Comparison of ENCODE assay signal across 8 cellular contexts in the genomic region with DNA sequence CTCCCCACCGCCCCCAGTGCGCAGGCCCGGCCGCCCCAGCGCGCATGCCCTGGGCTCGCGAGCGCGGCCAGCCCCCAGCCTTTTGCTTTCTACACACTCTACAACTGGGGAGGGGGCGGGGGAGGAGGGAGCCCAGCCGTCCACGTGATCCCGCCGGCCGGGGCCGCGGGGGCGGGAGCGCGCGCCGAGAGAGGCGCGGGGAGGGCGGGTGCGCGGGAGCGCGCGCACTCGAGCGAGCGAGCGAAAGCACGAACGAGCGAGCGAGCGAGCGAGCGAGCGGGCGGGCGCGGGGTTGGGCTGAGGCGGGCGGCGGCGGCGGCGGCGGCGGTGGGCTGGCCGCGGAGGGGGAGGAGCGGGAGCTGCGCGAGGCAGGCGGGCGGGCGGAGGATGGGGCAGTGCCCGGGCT. TPM values are rescaled to one million over a fixed set of nuclear protein-coding genes. Genes with fewer than 3 reads are reported as not detected.
DNase-seq lines count a peak whose midpoint lies in the region; ATAC-seq, FAIRE-seq and TF ChIP-seq lines count a peak whose summit lies in the region.

A gene (plus strand): TSS at position 395 of the 406 bp plus-strand sequence. CDS start 1,179 bp downstream, outside the sequence.

- peak within 1 kb of the TSS; percentile 81 to 92 for H3K27ac ChIP-seq in A549
- H3K27ac ChIP-seq in esophagus muscularis mucosa (replicated peaks in 1 of 4), result peak within 1 kb of the TSS; percentile 93 to 94 (median 93)

- TF ChIP-seq CTCF in A549 (IDR thresholded peaks at IDR 0.05) (no peak), esophagus muscularis mucosa (IDR thresholded peaks at IDR 0.05) (no peak), mucosa of descending colon (IDR thresholded peaks at IDR 0.05) (no peak)

- no peaks in the 10 kb centered on the region for H3K27me3 Mint-ChIP-seq in stimulated activated memory B cell treated with anti-CD40 and anti-IgM and Interleukin-4, amounts not matched to agents 10 μg/mL and 1 μg/mL and 100 μg/mL, for 72 hours

- peak within 1 kb of the TSS; percentile 99 for H3K4me2 ChIP-seq in A549

- no peaks in the 10 kb centered on the region for H3K27me3 ChIP-seq in esophagus muscularis mucosa

- peak within 1 kb of the TSS; percentile 92 for H3K4me3 ChIP-seq in A549
- peak within 1 kb of the TSS; percentile 67 to 88 (median 88) for H3K4me3 ChIP-seq in esophagus muscularis mucosa
- H3K4me3 ChIP-seq in mucosa of descending colon, result peak within 1 kb of the TSS; percentile 7

- peak within 1 kb of the TSS; percentile 88 for H3K27ac Mint-ChIP-seq in stimulated activated memory B cell treated with anti-CD40 and anti-IgM and Interleukin-4, amounts not matched to agents 10 μg/mL and 1 μg/mL and 100 μg/mL, for 72 hours

- no peaks in the 10 kb centered on the region for H3K36me3 ChIP-seq in esophagus muscularis mucosa
- H3K36me3 ChIP-seq in mucosa of descending colon (ENCODE audit: low read depth), result no peaks in the 10 kb centered on the region

- ATAC-seq in A549, result peak; percentile 78 to 84
- ATAC-seq in GM18519 (IDR thresholded peaks at IDR 0.05; ENCODE audit: low FRiP score, unreplicated experiment), result peak; percentile 55
- ATAC-seq in HG03103 (IDR thresholded peaks at IDR 0.05; ENCODE audit: low read depth, unreplicated experiment), result peak; percentile 62
- ATAC-seq in mucosa of descending colon, result peak; percentile 77
- ATAC-seq in stimulated activated memory B cell treated with anti-CD40 and anti-IgM and Interleukin-4, amounts not matched to agents 10 μg/mL and 1 μg/mL and 100 μg/mL, for 72 hours, result peak; percentile 87

- CTCF ChIA-PET in A549 (lab: Yijun Ruan, JAX), result no interaction called here

- H3K9me3 ChIP-seq in A549 (no peaks in the 10 kb centered on the region), esophagus muscularis mucosa (no peaks in the 10 kb centered on the region), mucosa of descending colon (no peaks in the 10 kb centered on the region)

- no peak for TF ChIP-seq RAD21 in A549 (conservative IDR thresholded peaks at IDR 0.05 in 1 of 2, IDR thresholded peaks at IDR 0.05 in 1 of 2)

- DNase-seq in A549 (ENCODE audit: low read depth in 1 of 2, low spot score in 1 of 2), result peak; percentile 86 to 88
- DNase-seq in NCI-H510A (lab: John Stamatoyannopoulos, UW), result peak; percentile 74
- DNase-seq in activated T-cell treated with anti-CD3 and anti-CD28 coated beads, Interleukin-2, amount 50 U/mL, for 1 hour, result peak; percentile 51
- DNase-seq in esophagus muscularis mucosa (ENCODE audit: extremely low spot score), result peak; percentile 95
- DNase-seq in mucosa of descending colon, result peak; percentile 61 to 75 (median 72)

- no peak for TF ChIP-seq POLR2A in A549 (IDR thresholded peaks at IDR 0.05; ENCODE audit: low read length)
- TF ChIP-seq POLR2A in esophagus muscularis mucosa (IDR thresholded peaks at IDR 0.05; ENCODE audit: low read depth), result no peak

- no peaks in the 10 kb centered on the region for H3K9me3 Mint-ChIP-seq in stimulated activated memory B cell treated with anti-CD40 and anti-IgM and Interleukin-4, amounts not matched to agents 10 μg/mL and 1 μg/mL and 100 μg/mL, for 72 hours

- peak within 1 kb of the TSS; percentile 91 for H3K4me3 Mint-ChIP-seq in stimulated activated memory B cell treated with anti-CD40 and anti-IgM and Interleukin-4, amounts not matched to agents 10 μg/mL and 1 μg/mL and 100 μg/mL, for 72 hours

- no peak for FAIRE-seq in A549 (lab: Jason Lieb, UNC)

- POLR2A ChIA-PET in A549 (lab: Yijun Ruan, JAX), result interaction anchor here (1.0 kb wide), 1 partner anchor 185 kb away, joined by 4 read pairs; no protein-coding TSS in a partner anchor

- TF ChIP-seq EP300 in A549 (IDR thresholded peaks at IDR 0.05), result no peak
- no peak for TF ChIP-seq EP300 in esophagus muscularis mucosa (IDR thresholded peaks at IDR 0.05)

- no peaks in the 10 kb centered on the region for H3K36me3 Mint-ChIP-seq in stimulated activated memory B cell treated with anti-CD40 and anti-IgM and Interleukin-4, amounts not matched to agents 10 μg/mL and 1 μg/mL and 100 μg/mL, for 72 hours

- no peaks in the 10 kb centered on the region for H3K4me1 Mint-ChIP-seq in stimulated activated memory B cell treated with anti-CD40 and anti-IgM and Interleukin-4, amounts not matched to agents 10 μg/mL and 1 μg/mL and 100 μg/mL, for 72 hours

- H3K4me1 ChIP-seq in A549 (peaks cover 12% of the 10 kb centered on the region; the same call in 2 of the 3 replicates), esophagus muscularis mucosa (peaks cover 19 to 47% (median 46%) of the 10 kb centered on the region in 4 donors), mucosa of descending colon (ENCODE audit: low read depth) (peaks cover 20% of the 10 kb centered on the region)

- WGBS in A549 (ENCODE audit: missing lambda C conversion rate), result no CpG with 5 or more reads among the region's 63 CpGs
- WGBS in esophagus muscularis mucosa, result no CpG with 5 or more reads among the region's 63 CpGs

- intact Hi-C loops in esophagus muscularis mucosa (cut with DNase I), result loop anchor here (10.0 kb wide), 1 partner anchor 1097 kb away; no protein-coding TSS in a partner anchor
- intact Hi-C loops in mucosa of descending colon (cut with DNase I, micrococcal nuclease), result no loop called here

TF ChIP-seq in A549, 52 proteins besides CTCF, POLR2A, EP300 and RAD21:
- TF ChIP-seq SMC3 (IDR thresholded peaks at IDR 0.05), result 0 out of 3 replicates have a peak, but pooled peaks have one; percentile 14
- no peak for TF ChIP-seq CBX2 (IDR thresholded peaks at IDR 0.05; ENCODE audit: borderline replicate concordance, low read depth)
- peak in 1 of 2 experiments; percentile 13; a peak in 1 of 5 replicates for TF ChIP-seq JUN (IDR thresholded peaks at IDR 0.05)
- 0 out of 2 replicates have a peak, but pooled peaks have one; percentile 34 for TF ChIP-seq MAZ (IDR thresholded peaks at IDR 0.05; ENCODE audit: borderline replicate concordance, low read depth, low read length)

RNA-seq across cellular contexts. Expression of the gene that starts here (rescaled TPM):
- polyA plus RNA-seq in A549 (2011; rRNA removed) (1.6 and 1.8 TPM in 2 replicates), A549 (2017; fragmentation: RNase III; extraction: RNeasy Plus Mini Kit Qiagen cat#74134 plus additional on column Dnase treatment) (2.8 to 4.3 TPM (median 3.6 TPM) in 3 replicates)
- 0.59 and 0.75 TPM in 2 replicates for polyA plus RNA-seq in A549 (2012; cell fraction: cytosol; rRNA removed)
- polyA plus RNA-seq in A549 (2012; cell fraction: nucleus; rRNA removed), result 2.1 and 3.6 TPM in 2 replicates
- 6.0 and 6.4 TPM in 2 replicates for polyA minus RNA-seq in A549 (2011; rRNA and poly(A)+ RNA removed)
- total RNA-seq in esophagus muscularis mucosa (10 to 100 TPM; 18.5 to 44.9 (median 34.2) TPM), mucosa of descending colon (10 to 100 TPM; 31.2 to 67.6 (median 36.5) TPM)

Comparison
In these comparisons a context has a peak if more than half of its experiments do, and no peak if none do; other contexts are left out.
1. Peak in every context shown above with its lines: DNase-seq, ATAC-seq, H3K4me3 ChIP-seq and H3K27ac ChIP-seq.
2. H3K4me3 ChIP-seq: peak in every context shown above with its lines; median percentile 92 in A549; 88 in esophagus muscularis mucosa; 7 in mucosa of descending colon.